ENCODE assay signal across 10 cellular contexts in genomic region chr11:22163394-22163797, GRCh38. TPM values are rescaled to one million over a fixed set of nuclear protein-coding genes. Genes with fewer than 3 reads are reported as not detected.
DNase-seq lines count a peak whose midpoint lies in the region; ATAC-seq and TF ChIP-seq lines count a peak whose summit lies in the region.
"Had no signal": no experiment of that assay in that cellular context is flagged by ENCODE, and none has a peak within 500 bp of the region (broad histone marks: within the 10 kb centered on the region; RNA-seq: fewer than 3 reads in every experiment).

No MANE protein-coding gene starts in this region.

- H3K36me3 Mint-ChIP-seq in MCF 10A (ENCODE audit: insufficient read depth, unreplicated experiment), result peaks cover 5% of the 10 kb centered on the region
- H3K36me3 Mint-ChIP-seq in activated T-cell treated with anti-CD3 and anti-CD28 coated beads, Interleukin-2, amount 50 U/mL, for 4 hours (ENCODE audit: insufficient read depth), result no peaks in the 10 kb centered on the region

- POLR2A ChIA-PET in MCF 10A (lab: Yijun Ruan, JAX), result no interaction called here

- H3K36me3 ChIP-seq in breast epithelium (no peaks in the 10 kb centered on the region), transverse colon (no peaks in the 10 kb centered on the region)

- CTCF ChIA-PET in MCF 10A (lab: Yijun Ruan, JAX), result interaction anchor here (0.6 to 0.7 kb wide), 2 partner anchors 114 to 202 kb away, joined by 3 to 4 read pairs; no protein-coding TSS in a partner anchor

- no peak for TF ChIP-seq EP300 in transverse colon (IDR thresholded peaks at IDR 0.05; ENCODE audit: low read depth)

- H3K27ac ChIP-seq in breast epithelium (no peak overlapping the region), transverse colon (no peak overlapping the region)

- TF ChIP-seq POLR2A in breast epithelium (IDR thresholded peaks at IDR 0.05), result no peak
- no peak for TF ChIP-seq POLR2A in transverse colon (IDR thresholded peaks at IDR 0.05)

- in situ Hi-C loops in transverse colon (cut with MboI; ENCODE audit: low pct_ligation_motif_present in 1 of 4, low pct_unique_long_range_greater_than_20kb in 1 of 4, low sequenced_read_pairs in 3 of 4), result loop anchor here in 2 of 4 donors (10.0 kb wide), 2 partner anchors 131 to 141 kb away; no protein-coding TSS in a partner anchor

- no peaks in the 10 kb centered on the region for H3K4me1 Mint-ChIP-seq in MCF 10A (ENCODE audit: insufficient read depth, unreplicated experiment)
- H3K4me1 Mint-ChIP-seq in activated T-cell treated with anti-CD3 and anti-CD28 coated beads, Interleukin-2, amount 50 U/mL, for 4 hours (ENCODE audit: low read depth), result no peaks in the 10 kb centered on the region

- no TSS peak for BruUV-seq in MCF 10A (replicated peaks; lab: Mats Ljungman, UMichigan)

- H3K9me3 ChIP-seq in breast epithelium, result no peaks in the 10 kb centered on the region
- H3K9me3 ChIP-seq in transverse colon, result no peaks in the 10 kb centered on the region

- no peaks in the 10 kb centered on the region for H3K27me3 Mint-ChIP-seq in MCF 10A (ENCODE audit: insufficient read depth, unreplicated experiment)
- no peaks in the 10 kb centered on the region for H3K27me3 Mint-ChIP-seq in activated T-cell treated with anti-CD3 and anti-CD28 coated beads, Interleukin-2, amount 50 U/mL, for 4 hours (ENCODE audit: low read depth)

- H3K4me3 Mint-ChIP-seq in MCF 10A (ENCODE audit: unreplicated experiment), result no peak overlapping the region
- no peak overlapping the region for H3K4me3 Mint-ChIP-seq in activated T-cell treated with anti-CD3 and anti-CD28 coated beads, Interleukin-2, amount 50 U/mL, for 4 hours

- H3K27ac Mint-ChIP-seq in MCF 10A (ENCODE audit: low read depth, unreplicated experiment), result no peak overlapping the region

- H3K4me1 ChIP-seq in breast epithelium, result no peaks in the 10 kb centered on the region
- H3K4me1 ChIP-seq in transverse colon, result peaks cover 0 to 19% (median 0%) of the 10 kb centered on the region in 4 donors

- no peaks in the 10 kb centered on the region for H3K9me3 Mint-ChIP-seq in MCF 10A (ENCODE audit: unreplicated experiment)
- no peaks in the 10 kb centered on the region for H3K9me3 Mint-ChIP-seq in activated T-cell treated with anti-CD3 and anti-CD28 coated beads, Interleukin-2, amount 50 U/mL, for 4 hours

- no peak overlapping the region for H3K4me3 ChIP-seq in breast epithelium
- H3K4me3 ChIP-seq in transverse colon, result no peak overlapping the region

- WGBS in transverse colon (ENCODE audit: low coverage in 1 of 2), 2 donors, result 50 to 59% methylated on average over 2 to 3 of the region's 3 CpGs

- peak; percentile 70 for ATAC-seq in HG03108 (IDR thresholded peaks at IDR 0.05; ENCODE audit: unreplicated experiment)
- ATAC-seq in activated T-cell treated with anti-CD3 and anti-CD28 coated beads, Interleukin-2, amount 50 U/mL, for 4 hours, result no peak
- no peak for ATAC-seq in GM21447 (IDR thresholded peaks at IDR 0.05; ENCODE audit: unreplicated experiment)

- intact Hi-C loops in MCF 10A (cut with micrococcal nuclease), result no loop called here
- intact Hi-C loops in breast epithelium (cut with DNase I; ENCODE audit: low total_unique reads), result no loop called here
- intact Hi-C loops in transverse colon (cut with DNase I; ENCODE audit: low total_unique reads), result no loop called here

- H3K27me3 ChIP-seq in breast epithelium (no peaks in the 10 kb centered on the region), transverse colon (no peaks in the 10 kb centered on the region)

- TF ChIP-seq CTCF in MCF 10A (IDR thresholded peaks at IDR 0.05; ENCODE audit: unreplicated experiment) (no peak), breast epithelium (IDR thresholded peaks at IDR 0.05) (no peak), transverse colon (IDR thresholded peaks at IDR 0.05) (no peak)

- peak; percentile 5 for DNase-seq in MCF 10A (ENCODE audit: unreplicated experiment)
- DNase-seq in breast epithelium (ENCODE audit: low spot score in 2 of 2), result no peak
- DNase-seq in UCSD-AML1 (lab: John Stamatoyannopoulos, UW; ENCODE audit: unreplicated experiment), result peak; percentile 10
- DNase-seq in transverse colon, result peak; percentile 6
- no peak for DNase-seq in activated effector memory CD4-positive, alpha-beta T cell treated with anti-CD3 and anti-CD28 coated beads, Interleukin-2, amount 50 U/mL, for 16 hours
- no peak for DNase-seq in activated T-cell treated with anti-CD3 and anti-CD28 coated beads, Interleukin-2, amount 50 U/mL, for 4 hours
- DNase-seq: activated CD4-positive, alpha-beta T cell treated with anti-CD3 and anti-CD28 coated beads for 48 hours; NCI-H2029 treated with DMSO at 0.1 percent for 48 hours had no signal

RNA-seq across cellular contexts. Expression of gene ANO5, which starts 29.5 kb away (rescaled TPM):
- total RNA-seq in MCF 10A (2022), result not detected in 2 replicates
- 1 to 10 TPM; 3.3 to 4.2 (median 4.2) TPM for total RNA-seq in breast epithelium
- 10 to 100 TPM in 1 of 4 donors, 1 to 10 TPM in 3; 2.0 to 15.2 (median 7.5) TPM for total RNA-seq in transverse colon
- under 1 TPM in 1 of 3 donors, not detected in 2; 0.03 TPM for total RNA-seq in activated T-cell treated with anti-CD3 and anti-CD28 coated beads, Interleukin-2, amount 50 U/mL, for 4 hours

Comparison
In these comparisons a context has a peak if more than half of its experiments do, and no peak if none do; other contexts are left out.
1. DNase-seq: peak in MCF 10A (single experiment), UCSD-AML1 (single experiment) and transverse colon (single experiment); none in breast epithelium (0 of 2), activated effector memory CD4-positive, alpha-beta T cell treated with anti-CD3 and anti-CD28 coated beads, Interleukin-2, amount 50 U/mL, for 16 hours (single experiment) and activated T-cell treated with anti-CD3 and anti-CD28 coated beads, Interleukin-2, amount 50 U/mL, for 4 hours (single experiment).